ENCODE assay signal across 8 cellular contexts in genomic region chr14:102314242-102315011, GRCh38.
DNase-seq lines count a peak whose midpoint lies in the region; ATAC-seq lines count a peak whose summit lies in the region.

No MANE protein-coding gene starts in this region.

- H3K4me3 Mint-ChIP-seq in central memory CD8-positive, alpha-beta T cell = peak overlapping the region; percentile 80

- H3K4me1 Mint-ChIP-seq in central memory CD8-positive, alpha-beta T cell = peaks cover 38% of the 10 kb centered on the region

- DNase-seq in SKM-1 treated with dmso at 0.1 percent for 144 hours (lab: John Stamatoyannopoulos, UW; ENCODE audit: unreplicated experiment) (peak; percentile 34), SKM-1 (lab: John Stamatoyannopoulos, UW; ENCODE audit: unreplicated experiment) (no peak), NCI-H2171 (lab: John Stamatoyannopoulos, UW) (peak; percentile 72), kidney glomerular epithelial cell (lab: John Stamatoyannopoulos, UW) (peak; percentile 61)
- DNase-seq in activated CD4-positive, CD25-positive, alpha-beta regulatory T cell (lab: John Stamatoyannopoulos, UW) = peak; percentile 63 to 72 (median 66)
- peak; percentile 65 to 77 for DNase-seq in central memory CD8-positive, alpha-beta T cell (ENCODE audit: low spot score in 2 of 2)
- DNase-seq in stimulated activated CD4-positive, alpha-beta T cell treated with anti-CD3 and anti-CD28 coated beads, Interleukin-15, amount 100 ng/mL, for 24 hours = peak; percentile 88

- peaks cover 32% of the 10 kb centered on the region for H3K36me3 Mint-ChIP-seq in central memory CD8-positive, alpha-beta T cell (ENCODE audit: insufficient read depth)

- H3K27me3 Mint-ChIP-seq in central memory CD8-positive, alpha-beta T cell = no peaks in the 10 kb centered on the region

- peak overlapping the region; percentile 89 for H3K27ac Mint-ChIP-seq in central memory CD8-positive, alpha-beta T cell (ENCODE audit: low read depth)

- no peaks in the 10 kb centered on the region for H3K9me3 Mint-ChIP-seq in central memory CD8-positive, alpha-beta T cell

- peak; percentile 48 for ATAC-seq in HG02981 (IDR thresholded peaks at IDR 0.05; ENCODE audit: unreplicated experiment)
- ATAC-seq in central memory CD8-positive, alpha-beta T cell (replicated peaks; ENCODE audit: extremely low read depth, poor library complexity, severe bottlenecking) = peak; percentile 65
